Comparison of ENCODE assay signal across 8 cellular contexts in genomic region chr1:76868154-76868882, GRCh38. TPM values are rescaled to one million over a fixed set of nuclear protein-coding genes. Genes with fewer than 3 reads are reported as not detected.
A peak's percentile ranks its signal among the peaks of the same experiment; 100 is the strongest.
DNase-seq lines count a peak whose midpoint lies in the region; ATAC-seq and TF ChIP-seq lines count a peak whose summit lies in the region.

No MANE protein-coding gene starts in this region.

- H3K27me3 ChIP-seq in BJ (ENCODE audit: control insufficient read depth, insufficient read depth, low read length), result peaks cover 2% of the 10 kb centered on the region; the same call in 1 of the 2 replicates
- peaks cover 0 to 8% of the 10 kb centered on the region in 2 donors for H3K27me3 ChIP-seq in body of pancreas
- peaks cover 46% of the 10 kb centered on the region for H3K27me3 ChIP-seq in iPS-20b (ENCODE audit: insufficient read depth, low read length)

- peak overlapping the region; percentile 85; the same call in 1 of the 2 replicates for H3K9ac ChIP-seq in iPS-20b (ENCODE audit: low read depth, low read length)

- peak overlapping the region; percentile 42 for H3K4me3 ChIP-seq in BJ (ENCODE audit: low read depth, low read length)
- H3K4me3 ChIP-seq in body of pancreas, result no peak overlapping the region
- peak overlapping the region; percentile 93 for H3K4me3 ChIP-seq in iPS-20b (ENCODE audit: low read length)

- TF ChIP-seq POLR2A in body of pancreas (IDR thresholded peaks at IDR 0.05), result no peak

- H3K27ac ChIP-seq in body of pancreas (no peak overlapping the region), iPS-20b (ENCODE audit: low read length) (no peak overlapping the region)

- ATAC-seq in GM21367 (IDR thresholded peaks at IDR 0.05; ENCODE audit: unreplicated experiment), result peak; percentile 57
- peak; percentile 40 for ATAC-seq in body of pancreas

- CTCF ChIA-PET in BJ (lab: Yijun Ruan, JAX), result no interaction called here

- DNase-seq in BJ (ENCODE audit: low read depth), result no peak
- peak; percentile 76 for DNase-seq in NCI-H2227 (lab: John Stamatoyannopoulos, UW; ENCODE audit: unreplicated experiment)
- peak; percentile 12 to 38 (median 16) for DNase-seq in body of pancreas
- peak; percentile 56 for DNase-seq in stimulated activated CD4-positive, alpha-beta T cell treated with anti-CD3 and anti-CD28 coated beads, Interleukin-15, amount 100 ng/mL, for 24 hours
- DNase-seq in SHP77 (lab: John Stamatoyannopoulos, UW), result no peak
- DNase-seq in AML-193 (lab: John Stamatoyannopoulos, UW), result no peak

- peaks cover 18% of the 10 kb centered on the region for H3K4me1 ChIP-seq in body of pancreas
- H3K4me1 ChIP-seq in iPS-20b (ENCODE audit: insufficient read depth, low read length), result 0 out of 2 replicates have a peak, but pooled peaks cover 8% of the 10 kb centered on the region

- H3K9me3 ChIP-seq in body of pancreas (no peaks in the 10 kb centered on the region), iPS-20b (ENCODE audit: insufficient read depth, low read depth, low read length) (no peaks in the 10 kb centered on the region)

- POLR2A ChIA-PET in BJ (lab: Charles Lee), result no interaction called here

- H3K36me3 ChIP-seq in BJ (ENCODE audit: control insufficient read depth, insufficient read depth, low read length) (no peaks in the 10 kb centered on the region), body of pancreas (replicated peaks in 1 of 2; ENCODE audit: insufficient read depth in 1 of 2, low read depth in 2 of 2) (no peaks in the 10 kb centered on the region), iPS-20b (ENCODE audit: insufficient read depth, low read depth, low read length) (peaks cover 4% of the 10 kb centered on the region; the same call in 1 of the 2 replicates)

- WGBS in body of pancreas, 2 donors, result 0 to 1% methylated on average over 5 to 65 of the region's 65 CpGs

- peak; percentile 40; the same call in 1 of the 2 replicates for TF ChIP-seq CTCF in BJ (IDR thresholded peaks at IDR 0.05; ENCODE audit: insufficient read depth, low read depth, low read length)
- TF ChIP-seq CTCF in body of pancreas (IDR thresholded peaks at IDR 0.05), result no peak

- intact Hi-C loops in body of pancreas (cut with DNase I), result no loop called here

RNA-seq across cellular contexts. Expression of gene ST6GALNAC5, which starts 1.0 kb away (rescaled TPM):
- polyA plus RNA-seq in BJ (2011; rRNA removed), result 0.80 and 3.0 TPM in 2 replicates
- polyA minus RNA-seq in BJ (2011; rRNA and poly(A)+ RNA removed), result 2.7 and 3.4 TPM in 2 replicates
- 10 to 100 TPM in 1 of 2 donors, 1 to 10 TPM in 1; 2.6 to 12.9 TPM for total RNA-seq in body of pancreas

Comparison
In these comparisons a context has a peak if more than half of its experiments do, and no peak if none do; other contexts are left out.
1. DNase-seq: peak in NCI-H2227 (single experiment), body of pancreas (4 of 4) and stimulated activated CD4-positive, alpha-beta T cell treated with anti-CD3 and anti-CD28 coated beads, Interleukin-15, amount 100 ng/mL, for 24 hours (single experiment); none in BJ (single experiment), SHP77 (0 of 2) and AML-193 (0 of 2).
2. H3K4me3 ChIP-seq: peak in BJ (single experiment) and iPS-20b (single experiment); none in body of pancreas (0 of 2).